Comparison of ENCODE assay signal across 8 cellular contexts in the genomic region with DNA sequence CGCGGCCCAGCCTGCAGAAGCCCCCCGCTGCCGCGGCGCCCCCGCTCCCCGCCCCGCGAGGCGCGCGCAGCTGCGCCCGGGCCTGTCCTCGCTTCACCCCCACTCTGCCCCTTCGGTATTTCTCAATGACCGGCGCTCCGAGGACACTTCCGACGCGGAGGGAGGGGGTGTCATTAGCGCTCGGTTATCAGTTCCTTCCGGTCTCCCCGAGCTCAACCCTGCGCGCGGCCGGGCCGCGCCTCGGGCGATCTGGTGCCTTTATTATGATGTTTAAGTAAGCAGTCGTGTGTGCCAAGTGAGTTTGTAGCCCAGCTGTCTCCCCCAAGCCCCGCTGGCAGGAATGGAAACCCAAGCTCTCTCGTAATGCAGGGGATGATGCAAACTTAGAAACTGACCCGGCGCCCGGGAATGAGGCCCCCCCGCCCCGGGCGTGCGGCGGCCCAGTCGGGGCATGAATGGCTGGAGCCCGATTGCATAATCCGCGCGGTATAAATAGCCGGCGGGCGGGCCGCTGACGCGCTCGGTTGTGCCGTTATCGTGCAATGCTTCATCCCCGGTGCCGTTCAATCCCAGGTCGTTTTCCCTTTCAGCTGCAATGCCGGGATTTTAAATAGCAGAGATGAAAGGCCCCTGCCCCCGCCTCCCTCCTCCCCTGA. TPM values are rescaled to one million over a fixed set of nuclear protein-coding genes. Genes with fewer than 3 reads are reported as not detected.
DNase-seq lines count a peak whose midpoint lies in the region; ATAC-seq and TF ChIP-seq lines count a peak whose summit lies in the region.

No MANE protein-coding gene starts in this region.

- 1 to 2% methylated on average over 42 to 65 of the region's 65 CpGs for WGBS in GM23248 (ENCODE audit: low coverage in 1 of 2, low lambda C conversion rate in 2 of 2, missing lambda C conversion rate in 2 of 2), 2 experiments

- H3K4me1 ChIP-seq in ES-I3 (ENCODE audit: insufficient read depth, low read length) (peaks cover 23% of the 10 kb centered on the region), GM23248 (ENCODE audit: insufficient read depth) (peaks cover 7% of the 10 kb centered on the region), Karpas-422 (ENCODE audit: low read length) (peaks cover 37% of the 10 kb centered on the region), neutrophil (ENCODE audit: control insufficient read depth in 1 of 2, insufficient read depth in 1 of 2, low read depth in 1 of 2, low read length in 1 of 2) (peaks cover 19 to 26% of the 10 kb centered on the region in 2 experiments)

- in situ Hi-C loops in GM23248 (cut with MboI) = no loop called here

- H3K9ac ChIP-seq in ES-I3 (ENCODE audit: low read depth, low read length) (peak overlapping the region; percentile 92), GM23248 (peak overlapping the region; percentile 95), Karpas-422 (ENCODE audit: low read length) (peak overlapping the region; percentile 77)

- H3K79me2 ChIP-seq in GM23248 (ENCODE audit: insufficient read depth) (peaks cover 17% of the 10 kb centered on the region), Karpas-422 (ENCODE audit: low read length) (no peaks in the 10 kb centered on the region)

- H4K20me1 ChIP-seq in GM23248 (ENCODE audit: insufficient read depth) (no peaks in the 10 kb centered on the region), Karpas-422 (ENCODE audit: insufficient read depth, low read depth, low read length) (0 out of 2 replicates have a peak, but pooled peaks cover 5% of the 10 kb centered on the region)

- peak overlapping the region; percentile 86 for H2AFZ ChIP-seq in GM23248
- peak overlapping the region; percentile 91 for H2AFZ ChIP-seq in Karpas-422 (ENCODE audit: low read length)

- H3K9me3 ChIP-seq in ES-I3 (ENCODE audit: control insufficient read depth, insufficient read depth, low read length) (no peaks in the 10 kb centered on the region), GM23248 (ENCODE audit: low read depth) (no peaks in the 10 kb centered on the region), Karpas-422 (ENCODE audit: low read length) (no peaks in the 10 kb centered on the region), neutrophil (no peaks in the 10 kb centered on the region)

- no peaks in the 10 kb centered on the region for H3K36me3 Mint-ChIP-seq in activated naive CD8-positive, alpha-beta T cell treated with anti-CD3 and anti-CD28 coated beads for 36 hours
- H3K36me3 Mint-ChIP-seq in glutamatergic neuron (ENCODE audit: unreplicated experiment) = no peaks in the 10 kb centered on the region

- TF ChIP-seq CTCF in glutamatergic neuron (IDR thresholded peaks at IDR 0.05; ENCODE audit: partially characterized antibody, unreplicated experiment) (no peak), neutrophil (IDR thresholded peaks at IDR 0.05) (no peak)

- H3K27ac Mint-ChIP-seq in activated naive CD8-positive, alpha-beta T cell treated with anti-CD3 and anti-CD28 coated beads for 36 hours = peak overlapping the region; percentile 84
- H3K27ac Mint-ChIP-seq in glutamatergic neuron (ENCODE audit: unreplicated experiment) = peak overlapping the region; percentile 100

- no peak for ATAC-seq in GM18858 (IDR thresholded peaks at IDR 0.05; ENCODE audit: unreplicated experiment)

- no peaks in the 10 kb centered on the region for H3K9me3 Mint-ChIP-seq in activated naive CD8-positive, alpha-beta T cell treated with anti-CD3 and anti-CD28 coated beads for 36 hours
- peaks cover 14% of the 10 kb centered on the region for H3K9me3 Mint-ChIP-seq in glutamatergic neuron (ENCODE audit: unreplicated experiment)

- H3K4me2 ChIP-seq in GM23248 (ENCODE audit: unreplicated experiment) (peak overlapping the region; percentile 99), Karpas-422 (ENCODE audit: low read depth, low read length, poor library complexity, severe bottlenecking) (peak overlapping the region; percentile 88)

- H3K9me2 ChIP-seq in GM23248 (ENCODE audit: insufficient read depth) (no peaks in the 10 kb centered on the region), Karpas-422 (replicated peaks; ENCODE audit: insufficient read depth, low read length) (no peaks in the 10 kb centered on the region)

- peaks cover 17% of the 10 kb centered on the region for H3K4me1 Mint-ChIP-seq in activated naive CD8-positive, alpha-beta T cell treated with anti-CD3 and anti-CD28 coated beads for 36 hours
- H3K4me1 Mint-ChIP-seq in glutamatergic neuron (ENCODE audit: low read depth, unreplicated experiment) = peaks cover 23% of the 10 kb centered on the region

- peaks cover 26% of the 10 kb centered on the region for H3F3A ChIP-seq in GM23248 (ENCODE audit: insufficient read depth)

- H3K4me3 ChIP-seq in GM23248 (peak overlapping the region; percentile 86), Karpas-422 (ENCODE audit: low read length) (peak overlapping the region; percentile 71), neutrophil (ENCODE audit: low read depth in 1 of 2, low read length in 1 of 2) (peak overlapping the region; percentile 80 to 83)

- peak; percentile 97 for DNase-seq in GM23248
- DNase-seq in Karpas-422 = peak; percentile 88
- DNase-seq in RPMI8226 = peak; percentile 86
- DNase-seq in activated naive CD8-positive, alpha-beta T cell treated with anti-CD3 and anti-CD28 coated beads for 36 hours = peak; percentile 35
- DNase-seq in glutamatergic neuron = peak; percentile 73

- peaks cover 68% of the 10 kb centered on the region for H3K27me3 Mint-ChIP-seq in activated naive CD8-positive, alpha-beta T cell treated with anti-CD3 and anti-CD28 coated beads for 36 hours
- H3K27me3 Mint-ChIP-seq in glutamatergic neuron (ENCODE audit: unreplicated experiment) = peaks cover 7% of the 10 kb centered on the region

- peak overlapping the region; percentile 89 for H3K4me3 Mint-ChIP-seq in activated naive CD8-positive, alpha-beta T cell treated with anti-CD3 and anti-CD28 coated beads for 36 hours
- peak overlapping the region; percentile 100 for H3K4me3 Mint-ChIP-seq in glutamatergic neuron (ENCODE audit: unreplicated experiment)

- H3K27me3 ChIP-seq in GM23248 (replicated peaks; ENCODE audit: insufficient read depth) (no peaks in the 10 kb centered on the region), Karpas-422 (ENCODE audit: low read length) (no peaks in the 10 kb centered on the region), neutrophil (peaks cover 49% of the 10 kb centered on the region)

- peak overlapping the region; percentile 98 for H3K27ac ChIP-seq in GM23248
- peak overlapping the region; percentile 21; the same call in 1 of the 2 replicates for H3K27ac ChIP-seq in Karpas-422 (ENCODE audit: low read length)
- H3K27ac ChIP-seq in neutrophil = peak overlapping the region; percentile 85

- H3K36me3 ChIP-seq in ES-I3 (ENCODE audit: insufficient read depth, low read length) (no peaks in the 10 kb centered on the region), GM23248 (ENCODE audit: low read depth) (no peaks in the 10 kb centered on the region), Karpas-422 (ENCODE audit: insufficient read depth, low read length) (no peaks in the 10 kb centered on the region), neutrophil (no peaks in the 10 kb centered on the region)

RNA-seq across cellular contexts. Expression of a gene that starts 3.9 kb away (rescaled TPM):
- 8.5 and 19.7 TPM in 2 replicates for total RNA-seq in GM23248 (2014; rRNA removed; shearing (Covaris generic))
- polyA plus RNA-seq in GM23248 (2016; fragmentation: Nextera tagmentation; extraction: Ambion mirVana) = 19.5 and 20.3 TPM in 2 replicates
- total RNA-seq in Karpas-422 (2014; rRNA removed; shearing (Covaris generic); ENCODE audit: low replicate concordance) = 11.9 and 13.9 TPM in 2 replicates
- 1 to 10 TPM; 9.5 to 9.7 TPM for total RNA-seq in activated naive CD8-positive, alpha-beta T cell treated with anti-CD3 and anti-CD28 coated beads for 36 hours
- 54.5 TPM for total RNA-seq in glutamatergic neuron (ENCODE audit: unreplicated experiment)

Comparison
In these comparisons a context has a peak if more than half of its experiments do, and no peak if none do; other contexts are left out.
1. DNase-seq: peak in every context shown above with its lines; median percentile 97 in GM23248; 88 in Karpas-422; 86 in RPMI8226; 73 in glutamatergic neuron; 35 in activated naive CD8-positive, alpha-beta T cell treated with anti-CD3 and anti-CD28 coated beads for 36 hours.
2. H3K27ac ChIP-seq: peak in every context shown above with its lines; median percentile 98 in GM23248; 85 in neutrophil; 21 in Karpas-422.